ENCODE assay signal across 13 cellular contexts in genomic region chr16:26382607-26383006, GRCh38.
"Had no signal": no experiment of that assay in that cellular context is flagged by ENCODE, and none has a peak within 500 bp of the region (broad histone marks: within the 10 kb centered on the region; RNA-seq: fewer than 3 reads in every experiment).

No MANE protein-coding gene starts in this region.

- DNase-seq: effector memory CD4-positive, alpha-beta T cell; glutamatergic neuron; islet precursor cell; mammary epithelial cell; naive thymus-derived CD4-positive, alpha-beta T cell; nephron progenitor cell; spleen; stimulated activated CD4-positive, alpha-beta T cell treated with anti-CD3 and anti-CD28 coated beads, Interleukin-2, amount 100 ng/mL, for 24 hours; stimulated activated CD4-positive, alpha-beta T cell treated with anti-CD3 and anti-CD28 coated beads, Interleukin-4, amount 100 ng/mL, for 4 hours; stimulated activated naive B cell treated with anti-CD40 and anti-IgM and Interleukin-4, amounts not matched to agents 10 μg/mL and 1 μg/mL and 100 μg/mL, for 72 hours; stimulated activated naive CD8-positive, alpha-beta T cell treated with anti-CD3 and anti-CD28 coated beads, Interleukin-15, amount 100 ng/mL, for 72 hours; testis; upper lobe of right lung had no signal
